In the genomic region with DNA sequence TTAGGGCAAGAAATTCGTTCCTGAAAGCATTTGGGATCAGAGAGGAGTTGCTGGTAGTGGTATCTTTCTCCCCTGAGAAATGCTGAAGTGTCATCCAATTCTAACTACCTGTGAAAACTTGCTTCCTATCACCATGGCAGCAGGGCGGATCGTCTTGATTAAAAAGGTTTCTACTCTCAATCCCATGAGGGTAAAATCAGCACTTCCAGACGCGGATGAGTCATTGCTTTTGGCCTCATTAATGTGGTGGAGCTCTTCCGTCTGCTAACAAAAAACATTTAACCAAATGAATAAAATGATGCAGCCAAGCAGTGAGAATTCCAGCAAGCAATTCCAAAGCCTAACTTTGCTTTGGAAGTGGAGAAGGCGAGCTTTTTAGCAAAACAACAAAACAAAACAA, we compare ENCODE assay signal across 9 cellular contexts.
DNase-seq lines count a peak whose midpoint lies in the region; ATAC-seq and TF ChIP-seq lines count a peak whose summit lies in the region.
"Had no signal": no experiment of that assay in that cellular context is flagged by ENCODE, and none has a peak within 500 bp of the region (broad histone marks: within the 10 kb centered on the region; RNA-seq: fewer than 3 reads in every experiment).

No MANE protein-coding gene starts in this region.

- no peak overlapping the region for H3K27ac Mint-ChIP-seq in activated T-helper 2 cell treated with anti-CD3 and anti-CD28 coated beads, Interferon-gamma antibody, Interleukin-2, Interleukin-4, amounts not matched to agents 10 μg/mL and 5 μg/mL and 100 μg/mL, durations not matched to agents 14 hours and 24 hours and 36 hours
- H3K27ac Mint-ChIP-seq: T-cell had no signal

- no peaks in the 10 kb centered on the region for H3K36me3 Mint-ChIP-seq in activated T-helper 2 cell treated with anti-CD3 and anti-CD28 coated beads, Interferon-gamma antibody, Interleukin-2, Interleukin-4, amounts not matched to agents 10 μg/mL and 5 μg/mL and 100 μg/mL, durations not matched to agents 14 hours and 24 hours and 36 hours (ENCODE audit: low read depth)
- H3K36me3 Mint-ChIP-seq: T-cell had no signal

- H3K4me3 ChIP-seq in astrocyte of the cerebellum (ENCODE audit: low read depth, low read length) (no peak overlapping the region), kidney epithelial cell (ENCODE audit: low read depth, low read length) (no peak overlapping the region), uterus (no peak overlapping the region)

- H3K27me3 ChIP-seq in kidney epithelial cell (ENCODE audit: control insufficient read depth, insufficient read depth, low read length) (no peaks in the 10 kb centered on the region), uterus (no peaks in the 10 kb centered on the region)

- no peaks in the 10 kb centered on the region for H3K36me3 ChIP-seq in kidney epithelial cell (ENCODE audit: control insufficient read depth, insufficient read depth, low read length)
- no peaks in the 10 kb centered on the region for H3K36me3 ChIP-seq in uterus

- H3K27ac ChIP-seq in uterus = peak overlapping the region; percentile 64 to 77

- TF ChIP-seq POLR2A in uterus (IDR thresholded peaks at IDR 0.05) = no peak

- H3K27me3 Mint-ChIP-seq in activated T-helper 2 cell treated with anti-CD3 and anti-CD28 coated beads, Interferon-gamma antibody, Interleukin-2, Interleukin-4, amounts not matched to agents 10 μg/mL and 5 μg/mL and 100 μg/mL, durations not matched to agents 14 hours and 24 hours and 36 hours (ENCODE audit: low read depth) = no peaks in the 10 kb centered on the region

- in situ Hi-C loops in astrocyte of the cerebellum (cut with HindIII; ENCODE audit: low sequenced_read_pairs) = no loop called here

- H3K4me1 Mint-ChIP-seq in activated T-helper 2 cell treated with anti-CD3 and anti-CD28 coated beads, Interferon-gamma antibody, Interleukin-2, Interleukin-4, amounts not matched to agents 10 μg/mL and 5 μg/mL and 100 μg/mL, durations not matched to agents 14 hours and 24 hours and 36 hours (ENCODE audit: low read depth) = peaks cover 12% of the 10 kb centered on the region

- DNase-seq in Right ventricle myocardium inferior (ENCODE audit: missing footprints) (no peak), cardiac septum (ENCODE audit: low spot score) (no peak), astrocyte of the cerebellum (ENCODE audit: low read depth) (peak; percentile 92), kidney epithelial cell (ENCODE audit: low read depth) (peak; percentile 69), uterus (peak; percentile 59 to 75), NCI-H128 (lab: John Stamatoyannopoulos, UW; ENCODE audit: unreplicated experiment) (no peak)
- no peak for DNase-seq in activated T-helper 2 cell treated with anti-CD3 and anti-CD28 coated beads, Interferon-gamma antibody, Interleukin-2, Interleukin-4, amounts not matched to agents 10 μg/mL and 5 μg/mL and 100 μg/mL, durations not matched to agents 14 hours and 24 hours and 36 hours (ENCODE audit: low spot score)

- intact Hi-C loops in Right ventricle myocardium inferior (cut with DNase I) = no loop called here
- intact Hi-C loops in cardiac septum (cut with DNase I) = loop anchor here (5.0 kb wide), 1 partner anchor 39 kb away; no protein-coding TSS in a partner anchor
- intact Hi-C loops in uterus (cut with DNase I; ENCODE audit: low total_unique reads) = no loop called here
- intact Hi-C loops in activated T-helper 2 cell treated with anti-CD3 and anti-CD28 coated beads, Interferon-gamma antibody, Interleukin-2, Interleukin-4, amounts not matched to agents 10 μg/mL and 5 μg/mL and 100 μg/mL, durations not matched to agents 14 hours and 24 hours and 36 hours (cut with micrococcal nuclease) = loop anchor here (2.0 kb wide), 1 partner anchor 35 kb away; no protein-coding TSS in a partner anchor

- no peaks in the 10 kb centered on the region for H3K9me3 Mint-ChIP-seq in activated T-helper 2 cell treated with anti-CD3 and anti-CD28 coated beads, Interferon-gamma antibody, Interleukin-2, Interleukin-4, amounts not matched to agents 10 μg/mL and 5 μg/mL and 100 μg/mL, durations not matched to agents 14 hours and 24 hours and 36 hours
- H3K9me3 Mint-ChIP-seq: T-cell had no signal

- peaks cover 0 to 5% of the 10 kb centered on the region in 2 donors for H3K4me1 ChIP-seq in uterus

- ATAC-seq in Right ventricle myocardium inferior = peak; percentile 79
- no peak for ATAC-seq in HG02938 (IDR thresholded peaks at IDR 0.05; ENCODE audit: unreplicated experiment)
- ATAC-seq: T-cell had no signal

- H3K4me3 Mint-ChIP-seq in activated T-helper 2 cell treated with anti-CD3 and anti-CD28 coated beads, Interferon-gamma antibody, Interleukin-2, Interleukin-4, amounts not matched to agents 10 μg/mL and 5 μg/mL and 100 μg/mL, durations not matched to agents 14 hours and 24 hours and 36 hours (ENCODE audit: low read depth) = no peak overlapping the region
- H3K4me3 Mint-ChIP-seq: T-cell had no signal

- TF ChIP-seq CTCF in astrocyte of the cerebellum (IDR thresholded peaks at IDR 0.05; ENCODE audit: low read depth, low read length, missing control alignments) = no peak
- TF ChIP-seq CTCF in kidney epithelial cell (IDR thresholded peaks at IDR 0.05; ENCODE audit: insufficient read depth, low read length, poor library complexity, severe bottlenecking) = no peak
- no peak for TF ChIP-seq CTCF in uterus (IDR thresholded peaks at IDR 0.05)

- no peaks in the 10 kb centered on the region for H3K9me3 ChIP-seq in uterus

Comparison
In these comparisons a context has a peak if more than half of its experiments do, and no peak if none do; other contexts are left out.
1. intact Hi-C loops: an anchor here in cardiac septum (5.0 kb wide) and activated T-helper 2 cell treated with anti-CD3 and anti-CD28 coated beads, Interferon-gamma antibody, Interleukin-2, Interleukin-4, amounts not matched to agents 10 μg/mL and 5 μg/mL and 100 μg/mL, durations not matched to agents 14 hours and 24 hours and 36 hours (2.0 kb wide); none called in Right ventricle myocardium inferior and uterus.
2. DNase-seq: peak in astrocyte of the cerebellum (single experiment), kidney epithelial cell (single experiment) and uterus (2 of 2); none in Right ventricle myocardium inferior (single experiment), cardiac septum (single experiment), activated T-helper 2 cell treated with anti-CD3 and anti-CD28 coated beads, Interferon-gamma antibody, Interleukin-2, Interleukin-4, amounts not matched to agents 10 μg/mL and 5 μg/mL and 100 μg/mL, durations not matched to agents 14 hours and 24 hours and 36 hours (single experiment) and NCI-H128 (single experiment).